Comparison of ENCODE assay signal across 11 cellular contexts in the genomic region with DNA sequence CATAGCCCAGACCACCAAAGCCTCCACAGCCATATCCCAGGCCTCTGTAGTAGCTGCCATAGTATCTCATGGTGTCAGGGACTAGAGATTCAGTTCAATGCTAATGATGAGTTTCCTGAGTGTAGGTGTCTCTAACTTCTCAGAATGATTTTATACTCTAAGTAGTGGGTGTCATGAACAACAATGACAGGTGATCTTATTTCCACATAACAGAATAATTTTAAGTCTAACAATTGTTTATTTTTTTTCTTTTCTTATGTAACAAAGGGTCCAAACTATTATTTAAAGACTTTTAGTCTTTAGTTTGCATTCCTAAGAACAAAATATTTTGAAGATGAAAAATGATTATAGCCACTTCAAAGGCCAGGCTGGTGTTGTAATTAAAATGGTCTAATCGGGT.
"Had no signal": no experiment of that assay in that cellular context is flagged by ENCODE, and none has a peak within 500 bp of the region (broad histone marks: within the 10 kb centered on the region; RNA-seq: fewer than 3 reads in every experiment).

Gene KRTAP19-6, minus strand, starts transcription at position 101 of the 400 bp plus-strand sequence. Its CDS starts 31 bp downstream, at position 70.

- FAIRE-seq: islet of Langerhans, keratinocyte, kidney had no signal

- ATAC-seq: left cardiac atrium; left colon; left lobe of liver; left lung; left ventricle myocardium superior; lower lobe of right lung; mucosa of descending colon; naive thymus-derived CD4-positive, alpha-beta T cell had no signal
